ENCODE assay signal across 26 cellular contexts in the genomic region with DNA sequence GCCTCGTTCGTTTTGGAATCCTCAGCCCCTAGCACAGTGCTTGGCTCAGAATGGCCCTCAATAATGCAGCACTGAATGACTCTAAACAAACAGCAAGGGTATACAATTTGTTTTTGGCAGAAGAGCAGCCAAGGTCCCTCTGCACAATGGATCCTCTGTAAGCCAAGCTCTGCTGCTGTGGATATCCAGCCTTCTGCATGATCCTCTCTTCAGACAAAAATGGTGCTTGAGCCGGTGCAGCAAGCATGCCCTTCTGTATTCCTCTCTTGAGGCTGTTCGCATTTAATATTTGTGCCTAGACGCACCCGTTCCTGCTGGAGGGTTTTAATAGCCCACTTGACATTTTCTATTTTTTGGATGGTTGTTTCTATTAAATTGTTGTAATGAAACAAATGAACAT.
"Had no signal": no experiment of that assay in that cellular context is flagged by ENCODE, and none has a peak within 500 bp of the region (broad histone marks: within the 10 kb centered on the region; RNA-seq: fewer than 3 reads in every experiment).

No MANE protein-coding gene starts in this region.

- H3K4me3 Mint-ChIP-seq: activated naive CD4-positive, alpha-beta T cell treated with anti-CD3 and anti-CD28 coated beads, Interleukin-2, amount 10 ng/mL, durations not matched to agents 7 days and 5 days; activated naive CD8-positive, alpha-beta T cell treated with anti-CD3 and anti-CD28 coated beads, Interleukin-2, amount 10 ng/mL, durations not matched to agents 7 days and 5 days; activated T-helper 1 cell treated with anti-CD3 and anti-CD28 coated beads, Interleukin-12 subunit alpha, Interleukin-12 subunit beta, Interleukin-2, Interleukin-4 antibody, amounts not matched to agents 30 ng/mL and 10 ng/mL and 1 ng/mL, durations not matched to agents 14 hours and 24 hours and 36 hours; brain; nephron progenitor cell; stimulated activated effector memory CD8-positive, alpha-beta T cell treated with anti-CD3 and anti-CD28 coated beads, Interleukin-12 subunit alpha, Interleukin-12 subunit beta, amount 100 ng/mL, for 72 hours; stimulated activated naive CD8-positive, alpha-beta T cell treated with anti-CD3 and anti-CD28 coated beads, Interleukin-15, Interleukin-2, amounts not matched to agents 100 ng/mL and 50 ng/mL, for 24 hours had no signal

- H3K27ac Mint-ChIP-seq: activated naive CD4-positive, alpha-beta T cell treated with anti-CD3 and anti-CD28 coated beads, Interleukin-2, amount 10 ng/mL, durations not matched to agents 7 days and 5 days; activated naive CD8-positive, alpha-beta T cell treated with anti-CD3 and anti-CD28 coated beads, Interleukin-2, amount 10 ng/mL, durations not matched to agents 7 days and 5 days; activated T-helper 1 cell treated with anti-CD3 and anti-CD28 coated beads, Interleukin-12 subunit alpha, Interleukin-12 subunit beta, Interleukin-2, Interleukin-4 antibody, amounts not matched to agents 30 ng/mL and 10 ng/mL and 1 ng/mL, durations not matched to agents 14 hours and 24 hours and 36 hours; brain; nephron progenitor cell; stimulated activated effector memory CD8-positive, alpha-beta T cell treated with anti-CD3 and anti-CD28 coated beads, Interleukin-12 subunit alpha, Interleukin-12 subunit beta, amount 100 ng/mL, for 72 hours; stimulated activated naive CD8-positive, alpha-beta T cell treated with anti-CD3 and anti-CD28 coated beads, Interleukin-15, Interleukin-2, amounts not matched to agents 100 ng/mL and 50 ng/mL, for 24 hours had no signal

- H3K27ac ChIP-seq: ascending aorta, heart right ventricle, ovary, prostate gland, thoracic aorta, uterus had no signal

- H3K27me3 Mint-ChIP-seq: stimulated activated naive CD8-positive, alpha-beta T cell treated with anti-CD3 and anti-CD28 coated beads, Interleukin-15, Interleukin-2, amounts not matched to agents 100 ng/mL and 50 ng/mL, for 24 hours had no signal

- DNase-seq: activated CD4-positive, alpha-beta T cell treated with anti-CD3 and anti-CD28 coated beads for 4 hours; activated CD4-positive, alpha-beta T cell treated with anti-CD3 and anti-CD28 coated beads, Interleukin-2, amount 50 U/mL, for 4 hours; activated CD4-positive, CD25-positive, alpha-beta regulatory T cell; activated CD8-positive, alpha-beta memory T cell treated with anti-CD3 and anti-CD28 coated beads for 24 hours; activated gamma-delta T cell; activated naive CD4-positive, alpha-beta T cell treated with anti-CD3 and anti-CD28 coated beads, Interleukin-2, amount 10 ng/mL, durations not matched to agents 7 days and 5 days; activated naive CD8-positive, alpha-beta T cell treated with anti-CD3 and anti-CD28 coated beads, Interleukin-2, amount 10 ng/mL, durations not matched to agents 7 days and 5 days; cortex of kidney; foreskin fibroblast; heart right ventricle; nephron progenitor cell; ovary; retina; small intestine; stimulated activated CD4-positive, alpha-beta T cell treated with anti-CD3 and anti-CD28 coated beads, Interleukin-4, amount 100 ng/mL, for 24 hours; trophoblast cell; uterus had no signal

- H3K4me3 ChIP-seq: ascending aorta, heart right ventricle, ovary, prostate gland, thoracic aorta, uterus had no signal

- H3K4me1 Mint-ChIP-seq: activated naive CD4-positive, alpha-beta T cell treated with anti-CD3 and anti-CD28 coated beads, Interleukin-2, amount 10 ng/mL, durations not matched to agents 7 days and 5 days; activated naive CD8-positive, alpha-beta T cell treated with anti-CD3 and anti-CD28 coated beads, Interleukin-2, amount 10 ng/mL, durations not matched to agents 7 days and 5 days; stimulated activated effector memory CD8-positive, alpha-beta T cell treated with anti-CD3 and anti-CD28 coated beads, Interleukin-12 subunit alpha, Interleukin-12 subunit beta, amount 100 ng/mL, for 72 hours had no signal

- H3K36me3 Mint-ChIP-seq: activated naive CD4-positive, alpha-beta T cell treated with anti-CD3 and anti-CD28 coated beads, Interleukin-2, amount 10 ng/mL, durations not matched to agents 7 days and 5 days; activated naive CD8-positive, alpha-beta T cell treated with anti-CD3 and anti-CD28 coated beads, Interleukin-2, amount 10 ng/mL, durations not matched to agents 7 days and 5 days; brain; stimulated activated effector memory CD8-positive, alpha-beta T cell treated with anti-CD3 and anti-CD28 coated beads, Interleukin-12 subunit alpha, Interleukin-12 subunit beta, amount 100 ng/mL, for 72 hours had no signal

- H3K27me3 ChIP-seq: ascending aorta, ovary, uterus had no signal

- ATAC-seq: left lobe of liver; sciatic nerve; stimulated activated effector memory CD8-positive, alpha-beta T cell treated with anti-CD3 and anti-CD28 coated beads, Interleukin-12 subunit alpha, Interleukin-12 subunit beta, amount 100 ng/mL, for 72 hours had no signal

- H3K9me3 Mint-ChIP-seq: activated naive CD4-positive, alpha-beta T cell treated with anti-CD3 and anti-CD28 coated beads, Interleukin-2, amount 10 ng/mL, durations not matched to agents 7 days and 5 days; activated naive CD8-positive, alpha-beta T cell treated with anti-CD3 and anti-CD28 coated beads, Interleukin-2, amount 10 ng/mL, durations not matched to agents 7 days and 5 days; activated T-helper 1 cell treated with anti-CD3 and anti-CD28 coated beads, Interleukin-12 subunit alpha, Interleukin-12 subunit beta, Interleukin-2, Interleukin-4 antibody, amounts not matched to agents 30 ng/mL and 10 ng/mL and 1 ng/mL, durations not matched to agents 14 hours and 24 hours and 36 hours; nephron progenitor cell; stimulated activated naive CD8-positive, alpha-beta T cell treated with anti-CD3 and anti-CD28 coated beads, Interleukin-15, Interleukin-2, amounts not matched to agents 100 ng/mL and 50 ng/mL, for 24 hours had no signal

- H3K9me3 ChIP-seq: ascending aorta, heart right ventricle, ovary, prostate gland, thoracic aorta, uterus had no signal

- H3K4me1 ChIP-seq: ascending aorta, heart right ventricle, prostate gland, uterus had no signal

- H3K36me3 ChIP-seq: ascending aorta, heart right ventricle, ovary, prostate gland, thoracic aorta, uterus had no signal
